Comparison of ENCODE assay signal across 19 cellular contexts in genomic region chr11:41536001-41536568, GRCh38.
"Had no signal": no experiment of that assay in that cellular context is flagged by ENCODE, and none has a peak within 500 bp of the region (broad histone marks: within the 10 kb centered on the region; RNA-seq: fewer than 3 reads in every experiment).

No MANE protein-coding gene starts in this region.

- H3K4me2 ChIP-seq: smooth muscle cell had no signal

- H3K36me3 ChIP-seq: gastrocnemius medialis, lower lobe of right lung, pancreas, suprapubic skin, transverse colon, vagina had no signal

- H3K27me3 ChIP-seq: gastrocnemius medialis, pancreas, suprapubic skin, transverse colon, vagina had no signal

- H3K27me3 Mint-ChIP-seq: memory B cell; natural killer cell treated with Interleukin-12 subunit alpha and Interleukin-12 subunit beta and Interleukin-15 and Interleukin-18, amount 100 ng/mL, for 72 hours; stimulated activated naive CD8-positive, alpha-beta T cell treated with anti-CD3 and anti-CD28 coated beads, Interleukin-15, amount 100 ng/mL, for 72 hours had no signal

- DNase-seq: dorsolateral prefrontal cortex; effector CD4-positive, alpha-beta T cell; gastrocnemius medialis; left cardiac atrium; left ventricle myocardium superior; lower lobe of right lung; pancreas; stimulated activated CD4-positive, alpha-beta T cell treated with anti-CD3 and anti-CD28 coated beads, Interleukin-12 subunit alpha, Interleukin-12 subunit beta, amount 100 ng/mL, for 4 hours; stimulated activated CD4-positive, alpha-beta T cell treated with anti-CD3 and anti-CD28 coated beads, Interleukin-1b, Interleukin-23, amount 100 ng/mL, for 48 hours; stimulated activated CD4-positive, alpha-beta T cell treated with anti-CD3 and anti-CD28 coated beads, Interleukin-4, amount 100 ng/mL, for 1 hour; stimulated activated CD8-positive, alpha-beta memory T cell treated with anti-CD3 and anti-CD28 coated beads, Interleukin-4, amount 100 ng/mL, for 48 hours; stimulated activated naive CD4-positive, alpha-beta T cell; stimulated activated naive CD8-positive, alpha-beta T cell treated with anti-CD3 and anti-CD28 coated beads, Interleukin-15, amount 100 ng/mL, for 72 hours; transverse colon had no signal

- H3K9me3 Mint-ChIP-seq: memory B cell had no signal

- H3K36me3 Mint-ChIP-seq: memory B cell had no signal

- H3K27ac Mint-ChIP-seq: memory B cell; natural killer cell treated with Interleukin-12 subunit alpha and Interleukin-12 subunit beta and Interleukin-15 and Interleukin-18, amount 100 ng/mL, for 72 hours; stimulated activated naive CD8-positive, alpha-beta T cell treated with anti-CD3 and anti-CD28 coated beads, Interleukin-15, amount 100 ng/mL, for 72 hours had no signal

- H3K9me3 ChIP-seq: gastrocnemius medialis, lower lobe of right lung, pancreas, suprapubic skin, transverse colon, vagina had no signal

- H3K4me1 ChIP-seq: gastrocnemius medialis, lower lobe of right lung, pancreas, transverse colon, vagina had no signal

- H3K4me3 ChIP-seq: dorsolateral prefrontal cortex, gastrocnemius medialis, lower lobe of right lung, pancreas, smooth muscle cell, suprapubic skin, transverse colon, vagina had no signal

- H3K4me3 Mint-ChIP-seq: memory B cell; natural killer cell treated with Interleukin-12 subunit alpha and Interleukin-12 subunit beta and Interleukin-15 and Interleukin-18, amount 100 ng/mL, for 72 hours; stimulated activated naive CD8-positive, alpha-beta T cell treated with anti-CD3 and anti-CD28 coated beads, Interleukin-15, amount 100 ng/mL, for 72 hours had no signal

- H3K4me1 Mint-ChIP-seq: memory B cell; stimulated activated naive CD8-positive, alpha-beta T cell treated with anti-CD3 and anti-CD28 coated beads, Interleukin-15, amount 100 ng/mL, for 72 hours had no signal

- H3K27ac ChIP-seq: dorsolateral prefrontal cortex, gastrocnemius medialis, lower lobe of right lung, pancreas, suprapubic skin, transverse colon, vagina had no signal
